Comparison of ENCODE assay signal across 12 cellular contexts in genomic region chr9:91817493-91818225, GRCh38.
A peak's percentile ranks its signal among the peaks of the same experiment; 100 is the strongest.
DNase-seq lines count a peak whose midpoint lies in the region; ATAC-seq and TF ChIP-seq lines count a peak whose summit lies in the region.
"Had no signal": no experiment of that assay in that cellular context is flagged by ENCODE, and none has a peak within 500 bp of the region (broad histone marks: within the 10 kb centered on the region; RNA-seq: fewer than 3 reads in every experiment).

No MANE protein-coding gene starts in this region.

- H2BK120ac ChIP-seq in neuronal stem cell (ENCODE audit: low read depth, low read length), result no peak overlapping the region

- CTCF ChIA-PET in AG04449 (lab: Yijun Ruan, JAX), result interaction anchor here (1.0 to 1.6 kb wide), 2 partner anchors 41 to 137 kb away, joined by 3 to 6 read pairs; no protein-coding TSS in a partner anchor
- CTCF ChIA-PET in activated CD8-positive, alpha-beta memory T cell treated with anti-CD3 and anti-CD28 coated beads, Interleukin-2, amount 10 ng/mL, durations not matched to agents 7 days and 5 days (lab: Charles Lee), result no interaction called here

- H2BK5ac ChIP-seq in neuronal stem cell (ENCODE audit: low read length), result no peak overlapping the region

- no peak overlapping the region for H4K8ac ChIP-seq in neuronal stem cell (ENCODE audit: low read depth, low read length)

- H2BK12ac ChIP-seq in neuronal stem cell (ENCODE audit: low read length), result no peak overlapping the region

- H3K79me1 ChIP-seq in neuronal stem cell (ENCODE audit: low read depth, low read length), result peaks cover 15% of the 10 kb centered on the region

- no peaks in the 10 kb centered on the region for H3K27me3 ChIP-seq in neuronal stem cell (ENCODE audit: control insufficient read depth in 3 of 3, insufficient read depth in 3 of 3, low read depth in 1 of 3, low read length in 3 of 3)
- H3K27me3 ChIP-seq in dorsolateral prefrontal cortex, result peaks cover 0 to 7% (median 0%) of the 10 kb centered on the region in 45 donors

- no peak for ATAC-seq in GM18858 (IDR thresholded peaks at IDR 0.05; ENCODE audit: unreplicated experiment)
- ATAC-seq in activated CD8-positive, alpha-beta memory T cell treated with anti-CD3 and anti-CD28 coated beads, Interleukin-2, amount 10 ng/mL, durations not matched to agents 7 days and 5 days, result no peak
- ATAC-seq: left ventricle myocardium superior had no signal

- no peak overlapping the region for H3K4me3 Mint-ChIP-seq in activated CD8-positive, alpha-beta memory T cell treated with anti-CD3 and anti-CD28 coated beads, Interleukin-2, amount 10 ng/mL, durations not matched to agents 7 days and 5 days
- H3K4me3 Mint-ChIP-seq: activated naive CD8-positive, alpha-beta T cell had no signal

- DNase-seq in AG04449 (ENCODE audit: low read depth, low spot score) (peak; percentile 37), NCI-H226 (peak; percentile 28), fibroblast of mammary gland (ENCODE audit: low read depth) (peak; percentile 99), neuronal stem cell (ENCODE audit: low spot score) (peak; percentile 48), dorsolateral prefrontal cortex (no peak), GM10266 (ENCODE audit: extremely low spot score) (no peak)
- no peak for DNase-seq in activated CD8-positive, alpha-beta memory T cell treated with anti-CD3 and anti-CD28 coated beads, Interleukin-2, amount 10 ng/mL, durations not matched to agents 7 days and 5 days
- DNase-seq: left ventricle myocardium superior, NCI-H2081 had no signal

- no peak overlapping the region for H3K27ac Mint-ChIP-seq in activated CD8-positive, alpha-beta memory T cell treated with anti-CD3 and anti-CD28 coated beads, Interleukin-2, amount 10 ng/mL, durations not matched to agents 7 days and 5 days
- H3K27ac Mint-ChIP-seq: activated naive CD8-positive, alpha-beta T cell; CD14-positive monocyte had no signal

- H2AFZ ChIP-seq in neuronal stem cell (ENCODE audit: low read length), result peak overlapping the region; percentile 5

- H3K4me3 ChIP-seq in AG04449 (ENCODE audit: low read depth, low read length), result peak overlapping the region; percentile 23
- peak overlapping the region; percentile 23 for H3K4me3 ChIP-seq in fibroblast of mammary gland (ENCODE audit: control insufficient read depth, low read depth, low read length)
- no peak overlapping the region for H3K4me3 ChIP-seq in neuronal stem cell (ENCODE audit: low read length in 2 of 2)
- peak overlapping the region in 18 of 59 donors; percentile 4 to 43 (median 26) for H3K4me3 ChIP-seq in dorsolateral prefrontal cortex

- peaks cover 0 to 4% of the 10 kb centered on the region in 2 donors for H3K36me3 ChIP-seq in neuronal stem cell (replicated peaks in 1 of 2; ENCODE audit: control insufficient read depth in 2 of 2, insufficient read depth in 2 of 2, low read length in 2 of 2)

- WGBS in neuronal stem cell (ENCODE audit: extremely low coverage in 2 of 2, insufficient read length in 2 of 2, insufficient replicate concordance in 1 of 2), 2 donors, result no CpG with 5 or more reads among the region's 20 CpGs

- peak overlapping the region; percentile 2 for H4K91ac ChIP-seq in neuronal stem cell (ENCODE audit: low read depth, low read length, poor library complexity)

- H3K4me1 Mint-ChIP-seq in activated CD8-positive, alpha-beta memory T cell treated with anti-CD3 and anti-CD28 coated beads, Interleukin-2, amount 10 ng/mL, durations not matched to agents 7 days and 5 days, result no peaks in the 10 kb centered on the region

- no peak overlapping the region for H3K4ac ChIP-seq in neuronal stem cell (ENCODE audit: low read length)

- no peaks in the 10 kb centered on the region for H3K9me3 Mint-ChIP-seq in activated CD8-positive, alpha-beta memory T cell treated with anti-CD3 and anti-CD28 coated beads, Interleukin-2, amount 10 ng/mL, durations not matched to agents 7 days and 5 days (ENCODE audit: low read depth)

- H3K27ac ChIP-seq in neuronal stem cell (replicated peaks; ENCODE audit: low read length), result no peak overlapping the region
- no peak overlapping the region for H3K27ac ChIP-seq in dorsolateral prefrontal cortex

- peak overlapping the region; percentile 69 for H3K18ac ChIP-seq in neuronal stem cell (ENCODE audit: low read length)

- no peak overlapping the region for H3K9ac ChIP-seq in neuronal stem cell (ENCODE audit: low read depth, low read length, poor library complexity)

- peaks cover 5 to 17% of the 10 kb centered on the region in 2 donors for H3K9me3 ChIP-seq in neuronal stem cell (replicated peaks in 1 of 2; ENCODE audit: control insufficient read depth in 2 of 2, insufficient read depth in 1 of 2, low read depth in 1 of 2, low read length in 2 of 2)

- no peak overlapping the region for H3K23ac ChIP-seq in neuronal stem cell (ENCODE audit: low read depth, low read length, poor library complexity)

- intact Hi-C loops in dorsolateral prefrontal cortex (cut with DNase I), result no loop called here

- H3K27me3 Mint-ChIP-seq in activated CD8-positive, alpha-beta memory T cell treated with anti-CD3 and anti-CD28 coated beads, Interleukin-2, amount 10 ng/mL, durations not matched to agents 7 days and 5 days, result peaks cover 15% of the 10 kb centered on the region

- peak overlapping the region; percentile 48 for H3K4me2 ChIP-seq in neuronal stem cell (ENCODE audit: insufficient read depth, low read length, poor library complexity, severe bottlenecking)

- H2BK15ac ChIP-seq in neuronal stem cell (ENCODE audit: low read length), result no peak overlapping the region

- TF ChIP-seq CTCF in AG04449 (IDR thresholded peaks at IDR 0.05; ENCODE audit: insufficient read depth, low read length, missing control alignments) (no peak), fibroblast of mammary gland (conservative IDR thresholded peaks at IDR 0.05; ENCODE audit: control insufficient read depth, insufficient read depth, low read depth, low read length) (no peak), dorsolateral prefrontal cortex (IDR thresholded peaks at IDR 0.05 in 54 of 56, conservative IDR thresholded peaks at IDR 0.05 in 2 of 56; ENCODE audit: low read depth in 1 of 56, partially characterized antibody in 56 of 56) (no peak), GM10266 (IDR thresholded peaks at IDR 0.05; ENCODE audit: control insufficient read depth, insufficient read depth, low read depth, missing control alignments) (no peak)

- H2AK5ac ChIP-seq in neuronal stem cell (ENCODE audit: low read depth, low read length), result peak overlapping the region; percentile 64

- H3K4me1 ChIP-seq in neuronal stem cell (ENCODE audit: control insufficient read depth in 2 of 2, insufficient read depth in 1 of 2, low read depth in 1 of 2, low read length in 2 of 2), result peaks cover 17 to 19% of the 10 kb centered on the region in 2 donors

- H3K14ac ChIP-seq in neuronal stem cell (ENCODE audit: low read length), result no peak overlapping the region

- POLR2A ChIA-PET in AG04449 (lab: Yijun Ruan, JAX), result no interaction called here

- H3K36me3 Mint-ChIP-seq in activated CD8-positive, alpha-beta memory T cell treated with anti-CD3 and anti-CD28 coated beads, Interleukin-2, amount 10 ng/mL, durations not matched to agents 7 days and 5 days, result no peaks in the 10 kb centered on the region
- H3K36me3 Mint-ChIP-seq: activated naive CD8-positive, alpha-beta T cell; CD14-positive monocyte had no signal

Comparison
In these comparisons a context has a peak if more than half of its experiments do, and no peak if none do; other contexts are left out.
1. DNase-seq: peak in AG04449 (single experiment), NCI-H226 (single experiment), fibroblast of mammary gland (single experiment) and neuronal stem cell (single experiment); none in dorsolateral prefrontal cortex (0 of 10), activated CD8-positive, alpha-beta memory T cell treated with anti-CD3 and anti-CD28 coated beads, Interleukin-2, amount 10 ng/mL, durations not matched to agents 7 days and 5 days (single experiment) and GM10266 (single experiment).
2. H3K4me3 ChIP-seq: peak in AG04449 (single experiment) and fibroblast of mammary gland (single experiment); none in neuronal stem cell (0 of 2).